ENCODE assay signal across 11 cellular contexts in genomic region chr16:28304214-28304613, GRCh38. TPM values are rescaled to one million over a fixed set of nuclear protein-coding genes. Genes with fewer than 3 reads are reported as not detected.
A peak's percentile ranks its signal among the peaks of the same experiment; 100 is the strongest.
DNase-seq lines count a peak whose midpoint lies in the region; ATAC-seq, FAIRE-seq and TF ChIP-seq lines count a peak whose summit lies in the region.
"Had no signal": no experiment of that assay in that cellular context is flagged by ENCODE, and none has a peak within 500 bp of the region (broad histone marks: within the 10 kb centered on the region; RNA-seq: fewer than 3 reads in every experiment).

No MANE protein-coding gene starts in this region.

- H3K79me2 ChIP-seq in PC-3 (ENCODE audit: low read length) = no peaks in the 10 kb centered on the region

- no peaks in the 10 kb centered on the region for H3K27me3 ChIP-seq in PC-3 (ENCODE audit: low read length)
- no peaks in the 10 kb centered on the region for H3K27me3 ChIP-seq in pancreas

- POLR2A ChIA-PET in PC-3 (lab: Charles Lee; ENCODE audit: unreplicated experiment) = no interaction called here

- intact Hi-C loops in PC-3 (cut with micrococcal nuclease) (no loop called here), pancreas (cut with DNase I) (no loop called here)

- no peak for FAIRE-seq in pancreas (lab: Jason Lieb, UNC)
- no peak for FAIRE-seq in GM12891 (lab: Jason Lieb, UNC)
- FAIRE-seq: A204.1, islet of Langerhans had no signal

- no peak overlapping the region for H3K9ac ChIP-seq in PC-3 (ENCODE audit: low read length)

- no peaks in the 10 kb centered on the region for H3F3A ChIP-seq in PC-3 (ENCODE audit: low read length, unreplicated experiment)

- no peak overlapping the region for H3K4me3 ChIP-seq in PC-3 (ENCODE audit: low read length)
- H3K4me3 ChIP-seq in pancreas = no peak overlapping the region
- H3K4me3 ChIP-seq: skin epidermis had no signal

- H3K9me3 ChIP-seq in PC-3 (ENCODE audit: low read length) (no peaks in the 10 kb centered on the region), pancreas (no peaks in the 10 kb centered on the region)

- CTCF ChIA-PET in PC-3 (lab: Charles Lee) = no interaction called here

- H3K4me2 ChIP-seq in PC-3 (ENCODE audit: low read length) = no peak overlapping the region

- BruUV-seq in PC-3 (replicated peaks; lab: Mats Ljungman, UMichigan) = no TSS peak

- H3K9me2 ChIP-seq in PC-3 (replicated peaks; ENCODE audit: low read length) = no peaks in the 10 kb centered on the region

- H3K36me3 Mint-ChIP-seq in type B pancreatic cell = peaks cover 18% of the 10 kb centered on the region

- DNase-seq in NOMO-1 (lab: John Stamatoyannopoulos, UW; ENCODE audit: unreplicated experiment in 2 of 2) (peak; percentile 6 to 41), NOMO-1 treated with dmso at 0.1 percent for 144 hours (lab: John Stamatoyannopoulos, UW; ENCODE audit: unreplicated experiment) (no peak), PC-3 (peak; percentile 30), erythroblast (lab: John Stamatoyannopoulos, UW) (peak; percentile 25 to 26), pancreas (no peak), GM12891 (ENCODE audit: insufficient read length, low spot score) (no peak), type B pancreatic cell (ENCODE audit: extremely low spot score, unreplicated experiment) (no peak)

- no peaks in the 10 kb centered on the region for H4K20me1 ChIP-seq in PC-3 (ENCODE audit: low read length)

- H3K36me3 ChIP-seq in PC-3 (ENCODE audit: low read depth, low read length) = no peaks in the 10 kb centered on the region
- no peaks in the 10 kb centered on the region for H3K36me3 ChIP-seq in pancreas

- H3K9me3 Mint-ChIP-seq in type B pancreatic cell = no peaks in the 10 kb centered on the region

- no peak overlapping the region for H3K4me3 Mint-ChIP-seq in type B pancreatic cell

- H3K27ac ChIP-seq in PC-3 (ENCODE audit: low read length) = no peak overlapping the region
- H3K27ac ChIP-seq in pancreas = no peak overlapping the region
- H3K27ac ChIP-seq: skin epidermis had no signal

- no peak overlapping the region for H3K27ac Mint-ChIP-seq in type B pancreatic cell

- H3K4me1 ChIP-seq in PC-3 (ENCODE audit: insufficient read depth, low read length) = no peaks in the 10 kb centered on the region
- H3K4me1 ChIP-seq in pancreas = no peaks in the 10 kb centered on the region

- H3K4me1 Mint-ChIP-seq in type B pancreatic cell (ENCODE audit: unreplicated experiment) = no peaks in the 10 kb centered on the region

- H3K27me3 Mint-ChIP-seq in type B pancreatic cell = no peaks in the 10 kb centered on the region

- TF ChIP-seq POLR2A in erythroblast (IDR thresholded peaks at IDR 0.05; ENCODE audit: low read length) (no peak), GM12891 (IDR thresholded peaks at IDR 0.05; ENCODE audit: low read depth, low read length) (no peak)

- WGBS in pancreas, 2 donors = 73 to 75% methylated on average over 8 of the region's 8 CpGs

- TF ChIP-seq CTCF in PC-3 (conservative IDR thresholded peaks at IDR 0.05; ENCODE audit: low read depth, low read length) (no peak), pancreas (IDR thresholded peaks at IDR 0.05) (no peak), type B pancreatic cell (conservative IDR thresholded peaks at IDR 0.05) (no peak)

- H2AFZ ChIP-seq in PC-3 (ENCODE audit: low read length) = no peak overlapping the region

- ATAC-seq in PC-3 = no peak
- peak in 3 of 4 donors; percentile 35 to 64 (median 62) for ATAC-seq in pancreas
- no peak for ATAC-seq in GM19455 (IDR thresholded peaks at IDR 0.05; ENCODE audit: unreplicated experiment)

TF ChIP-seq in GM12891, 5 proteins besides CTCF, POLR2A, EP300 and RAD21:
- TF ChIP-seq TAF1 (IDR thresholded peaks at IDR 0.05; ENCODE audit: low read depth, low read length) = no peak
- TF ChIP-seq SPI1 (IDR thresholded peaks at IDR 0.05; ENCODE audit: low read depth, low read length) = no peak
- no peak for TF ChIP-seq POU2F2 (IDR thresholded peaks at IDR 0.05; ENCODE audit: low read depth, low read length)

RNA-seq across cellular contexts. Expression of gene SBK1, which starts 11.9 kb away (rescaled TPM):
- total RNA-seq in PC-3 (2014; rRNA removed) (0.95 and 1.5 TPM in 2 replicates), pancreas (1 to 10 TPM; 1.3 to 4.0 (median 1.6) TPM), type B pancreatic cell (ENCODE audit: low replicate concordance) (29.8 and 31.9 TPM in 2 replicates)
- 1 to 10 TPM in 1 of 2 donors, under 1 TPM in 1; 0.96 to 1.4 TPM for polyA plus RNA-seq in pancreas
- polyA plus RNA-seq in GM12891 (2012; ENCODE audit: low read depth, missing spikeins) = 0.06 TPM

RNA-seq across cellular contexts. Expression of gene NPIPB6, which starts 59.1 kb away (rescaled TPM):
- total RNA-seq in PC-3 (2014; rRNA removed) (0.17 and 2.5 TPM in 2 replicates), pancreas (1 to 10 TPM in 2 of 6 donors, under 1 TPM in 3, not detected in 1; 0.25 to 2.0 (median 0.58) TPM), type B pancreatic cell (ENCODE audit: low replicate concordance) (2.0 and 2.2 TPM in 2 replicates)
- under 1 TPM; 0.61 to 0.77 TPM for polyA plus RNA-seq in pancreas
- 0.17 TPM for polyA plus RNA-seq in GM12891 (2012; ENCODE audit: low read depth, missing spikeins)

Comparison
In these comparisons a context has a peak if more than half of its experiments do, and no peak if none do; other contexts are left out.
1. DNase-seq: peak in NOMO-1 (2 of 2), PC-3 (single experiment) and erythroblast (2 of 2); none in NOMO-1 treated with dmso at 0.1 percent for 144 hours (single experiment), pancreas (0 of 6), GM12891 (single experiment) and type B pancreatic cell (single experiment).
2. ATAC-seq: peak in pancreas (3 of 4); none in PC-3 (single experiment) and GM19455 (single experiment).